29 cellular contexts compared by ENCODE assay signal in genomic region chr2:182558564-182558963, GRCh38.
"Had no signal": no experiment of that assay in that cellular context is flagged by ENCODE, and none has a peak within 500 bp of the region (broad histone marks: within the 10 kb centered on the region; RNA-seq: fewer than 3 reads in every experiment).

No MANE protein-coding gene starts in this region.

- H3K27me3 Mint-ChIP-seq: activated naive CD4-positive, alpha-beta T cell treated with anti-CD3 and anti-CD28 coated beads, Interleukin-2, amount 50 U/mL, for 24 hours; activated T-cell treated with anti-CD3 and anti-CD28 coated beads, Interleukin-2, amount 50 U/mL, for 24 hours; T-helper 17 cell had no signal

- H3K36me3 Mint-ChIP-seq: activated naive CD4-positive, alpha-beta T cell treated with anti-CD3 and anti-CD28 coated beads, Interleukin-2, amount 50 U/mL, for 24 hours; WTC11 had no signal

- H3K4me1 Mint-ChIP-seq: activated naive CD4-positive, alpha-beta T cell treated with anti-CD3 and anti-CD28 coated beads, Interleukin-2, amount 50 U/mL, for 24 hours; T-helper 17 cell; WTC11 had no signal

- ATAC-seq: activated CD8-positive, alpha-beta T cell treated with anti-CD3 and anti-CD28 coated beads, Interleukin-2, amount 10 ng/mL, durations not matched to agents 7 days and 5 days; Panc1; T-helper 17 cell; WTC11 had no signal

- H3K9me3 ChIP-seq: SJSA1 had no signal

- H3K4me1 ChIP-seq: SJSA1 had no signal

- DNase-seq: activated CD4-positive, alpha-beta T cell treated with anti-CD3 and anti-CD28 coated beads for 48 hours; activated CD4-positive, alpha-beta T cell treated with anti-CD3 and anti-CD28 coated beads, Interleukin-2, amount 50 U/mL, for 4 hours; activated CD4-positive, CD25-positive, alpha-beta regulatory T cell treated with anti-CD3 and anti-CD28 coated beads, Interleukin-2, amount 50 U/mL, for 72 hours; activated CD8-positive, alpha-beta T cell treated with anti-CD3 and anti-CD28 coated beads, Interleukin-2, amount 10 ng/mL, durations not matched to agents 7 days and 5 days; activated effector memory CD4-positive, alpha-beta T cell treated with Interleukin-2 at 50 U/mL for 16 hours; activated naive CD4-positive, alpha-beta T cell; activated T-cell treated with anti-CD3 and anti-CD28 coated beads, Interleukin-2, amount 50 U/mL, for 24 hours; aorta; central memory CD4-positive, alpha-beta T cell; MG63; MV-4-11; NCI-H1092 treated with DMSO at 0.1 percent for 48 hours; NCI-H1436 treated with DMSO at 0.1 percent for 48 hours; NCI-H187 treated with DMSO at 0.1 percent for 48 hours; NCI-H2081 treated with DMSO at 0.1 percent for 48 hours; NCI-H446 treated with DMSO at 0.1 percent for 48 hours; NCI-H524 treated with DMSO at 0.1 percent for 48 hours; NCI-H774; OCI-M1; Right ventricle myocardium superior; T-helper 17 cell; T-helper 9 cell had no signal

- H3K27me3 ChIP-seq: MG63, SJSA1 had no signal

- H3K4me3 Mint-ChIP-seq: activated CD8-positive, alpha-beta T cell treated with anti-CD3 and anti-CD28 coated beads, Interleukin-2, amount 10 ng/mL, durations not matched to agents 7 days and 5 days; activated naive CD4-positive, alpha-beta T cell treated with anti-CD3 and anti-CD28 coated beads, Interleukin-2, amount 50 U/mL, for 24 hours; activated T-cell treated with anti-CD3 and anti-CD28 coated beads, Interleukin-2, amount 50 U/mL, for 24 hours; activated T-helper 1 cell treated with anti-CD3 and anti-CD28 coated beads, Interleukin-12 subunit alpha, Interleukin-12 subunit beta, Interleukin-2, Interleukin-4 antibody, amounts not matched to agents 30 ng/mL and 10 ng/mL and 1 ng/mL, durations not matched to agents 14 hours and 24 hours and 36 hours; T-helper 17 cell; WTC11 had no signal

- H3K9me3 Mint-ChIP-seq: activated T-cell treated with anti-CD3 and anti-CD28 coated beads, Interleukin-2, amount 50 U/mL, for 24 hours; activated T-helper 1 cell treated with anti-CD3 and anti-CD28 coated beads, Interleukin-12 subunit alpha, Interleukin-12 subunit beta, Interleukin-2, Interleukin-4 antibody, amounts not matched to agents 30 ng/mL and 10 ng/mL and 1 ng/mL, durations not matched to agents 14 hours and 24 hours and 36 hours had no signal

- H3K4me3 ChIP-seq: MG63, SJSA1 had no signal

- H3K27ac ChIP-seq: RWPE1, SJSA1 had no signal

- H3K36me3 ChIP-seq: MG63, SJSA1 had no signal

- H3K27ac Mint-ChIP-seq: activated CD8-positive, alpha-beta T cell treated with anti-CD3 and anti-CD28 coated beads, Interleukin-2, amount 10 ng/mL, durations not matched to agents 7 days and 5 days; activated naive CD4-positive, alpha-beta T cell treated with anti-CD3 and anti-CD28 coated beads, Interleukin-2, amount 50 U/mL, for 24 hours; activated T-cell treated with anti-CD3 and anti-CD28 coated beads, Interleukin-2, amount 50 U/mL, for 24 hours; activated T-helper 1 cell treated with anti-CD3 and anti-CD28 coated beads, Interleukin-12 subunit alpha, Interleukin-12 subunit beta, Interleukin-2, Interleukin-4 antibody, amounts not matched to agents 30 ng/mL and 10 ng/mL and 1 ng/mL, durations not matched to agents 14 hours and 24 hours and 36 hours; T-helper 17 cell; WTC11 had no signal

- FAIRE-seq: bronchial epithelial cell had no signal
